17 cellular contexts compared by ENCODE assay signal in genomic region chr3:18085429-18085828, GRCh38.
DNase-seq lines count a peak whose midpoint lies in the region; ATAC-seq and TF ChIP-seq lines count a peak whose summit lies in the region.
"Had no signal": no experiment of that assay in that cellular context is flagged by ENCODE, and none has a peak within 500 bp of the region (broad histone marks: within the 10 kb centered on the region; RNA-seq: fewer than 3 reads in every experiment).

No MANE protein-coding gene starts in this region.

- H3K9me3 Mint-ChIP-seq in nephron progenitor cell = peaks cover 3% of the 10 kb centered on the region

- H3K4me3 ChIP-seq in DND-41 (ENCODE audit: low read depth in 1 of 2, low read length in 2 of 2) = no peak overlapping the region
- H3K4me3 ChIP-seq in Loucy (ENCODE audit: low read length, poor library complexity, severe bottlenecking) = no peak overlapping the region
- no peak overlapping the region for H3K4me3 ChIP-seq in PC-9
- H3K4me3 ChIP-seq: BLaER1 treated with 17β-estradiol and CSF1 and Interleukin-3, amounts not matched to agents 10 nM and 100 nM; GM12878; K562 had no signal

- H4K20me1 ChIP-seq in DND-41 (ENCODE audit: insufficient read depth, low read length) (no peaks in the 10 kb centered on the region), Loucy (ENCODE audit: insufficient read depth, low read length, poor library complexity, severe bottlenecking) (no peaks in the 10 kb centered on the region), PC-9 (ENCODE audit: insufficient read depth) (no peaks in the 10 kb centered on the region)
- H4K20me1 ChIP-seq: BLaER1 treated with 17β-estradiol and CSF1 and Interleukin-3, amounts not matched to agents 10 nM and 100 nM had no signal

- H3K27me3 Mint-ChIP-seq in nephron progenitor cell (ENCODE audit: low read depth, poor library complexity) = peaks cover 9% of the 10 kb centered on the region
- H3K27me3 Mint-ChIP-seq: CD4-positive, CD25-positive, alpha-beta regulatory T cell had no signal

- peak overlapping the region; percentile 26 for H3K4me3 Mint-ChIP-seq in nephron progenitor cell
- H3K4me3 Mint-ChIP-seq: CD4-positive, CD25-positive, alpha-beta regulatory T cell had no signal

- ATAC-seq in DND-41 (ENCODE audit: insufficient read depth, low read depth) = no peak
- no peak for ATAC-seq in GM21619 (IDR thresholded peaks at IDR 0.05; ENCODE audit: unreplicated experiment)
- ATAC-seq in GM18861 (IDR thresholded peaks at IDR 0.05; ENCODE audit: unreplicated experiment) = no peak
- ATAC-seq: GM12878, K562 had no signal

- H3K27ac ChIP-seq in DND-41 (ENCODE audit: low read length) (peak overlapping the region; percentile 76), PC-9 (no peak overlapping the region)
- H3K27ac ChIP-seq: 22Rv1; BLaER1 treated with 17β-estradiol and CSF1 and Interleukin-3, amounts not matched to agents 10 nM and 100 nM; HL-60 had no signal

- H3K4me1 ChIP-seq in DND-41 (ENCODE audit: insufficient read depth, low read length) (peaks cover 62% of the 10 kb centered on the region), Loucy (ENCODE audit: insufficient read depth, low read length, poor library complexity, severe bottlenecking) (peaks cover 73% of the 10 kb centered on the region), PC-9 (replicated peaks; ENCODE audit: insufficient read depth) (peaks cover 2% of the 10 kb centered on the region; the same call in 1 of the 2 replicates)

- DNase-seq in DND-41 = no peak
- no peak for DNase-seq in PC-9
- DNase-seq in nephron progenitor cell = no peak
- no peak for DNase-seq in NCI-H748 treated with DMSO at 0.1 percent for 48 hours (lab: John Stamatoyannopoulos, UW)
- DNase-seq in NCI-H1417 treated with DMSO at 0.1 percent for 48 hours (lab: John Stamatoyannopoulos, UW) = no peak
- DNase-seq: Calu3; CD4-positive, CD25-positive, alpha-beta regulatory T cell; DMS 273 treated with DMSO at 0.1 percent for 48 hours; HCEC 1CT had no signal

- H3K9ac ChIP-seq in DND-41 (ENCODE audit: low read depth, low read length) (peak overlapping the region; percentile 28), Loucy (ENCODE audit: low read depth, low read length, poor library complexity, severe bottlenecking) (peak overlapping the region; percentile 73)
- H3K9ac ChIP-seq: BLaER1 treated with 17β-estradiol and CSF1 and Interleukin-3, amounts not matched to agents 10 nM and 100 nM had no signal

- H3K9me3 ChIP-seq in DND-41 (ENCODE audit: insufficient read depth, low read length, severe bottlenecking) (no peaks in the 10 kb centered on the region), Loucy (ENCODE audit: insufficient read depth, low read depth, low read length) (no peaks in the 10 kb centered on the region), PC-9 (ENCODE audit: insufficient read depth, low read depth) (peaks cover 6% of the 10 kb centered on the region; the same call in 1 of the 2 replicates)

- H3K79me2 ChIP-seq in DND-41 (ENCODE audit: insufficient read depth, low read length) (no peaks in the 10 kb centered on the region), Loucy (ENCODE audit: insufficient read depth, low read length) (no peaks in the 10 kb centered on the region), PC-9 (ENCODE audit: low read depth) (no peaks in the 10 kb centered on the region)

- H3K27ac Mint-ChIP-seq in nephron progenitor cell = peak overlapping the region; percentile 6
- H3K27ac Mint-ChIP-seq: CD4-positive, CD25-positive, alpha-beta regulatory T cell had no signal

- CTCF ChIA-PET in PC-9 (lab: Charles Lee) = no interaction called here

- POLR2A ChIA-PET in PC-9 (lab: Charles Lee; ENCODE audit: unreplicated experiment) = interaction anchor here (0.6 kb wide), 1 partner anchor 196 kb away, joined by 7 read pairs; no protein-coding TSS in a partner anchor

- peaks cover 15% of the 10 kb centered on the region for H3K36me3 Mint-ChIP-seq in nephron progenitor cell (ENCODE audit: low read depth)
- H3K36me3 Mint-ChIP-seq: CD4-positive, CD25-positive, alpha-beta regulatory T cell had no signal

- TF ChIP-seq CTCF in DND-41 (IDR thresholded peaks at IDR 0.05; ENCODE audit: borderline replicate concordance, extremely low read depth, low read length, poor library complexity, severe bottlenecking) (no peak), Loucy (conservative IDR thresholded peaks at IDR 0.05; ENCODE audit: low read length) (no peak), PC-9 (conservative IDR thresholded peaks at IDR 0.05) (no peak), nephron progenitor cell (IDR thresholded peaks at IDR 0.05) (no peak)

- H3K4me1 Mint-ChIP-seq in nephron progenitor cell = peaks cover 34% of the 10 kb centered on the region

- H2AFZ ChIP-seq in DND-41 (ENCODE audit: low read depth, low read length) = peak overlapping the region; percentile 57
- H2AFZ ChIP-seq in Loucy (ENCODE audit: low read length) = peak overlapping the region; percentile 47; the same call in 1 of the 2 replicates
- H2AFZ ChIP-seq in PC-9 = 0 out of 2 replicates have a peak overlapping the region, but pooled peaks have one; percentile 18

- H3K9me2 ChIP-seq in Loucy (replicated peaks; ENCODE audit: low read depth, low read length) = no peaks in the 10 kb centered on the region
- no peaks in the 10 kb centered on the region for H3K9me2 ChIP-seq in PC-9 (ENCODE audit: insufficient read depth)

- BruUV-seq in PC-9 (replicated peaks; lab: Mats Ljungman, UMichigan) = no TSS peak

- H3K4me2 ChIP-seq in DND-41 (ENCODE audit: insufficient read depth, low read length) (0 out of 2 replicates have a peak overlapping the region, but pooled peaks have one; percentile 29), Loucy (ENCODE audit: low read depth, low read length, poor library complexity, severe bottlenecking) (peak overlapping the region; percentile 13), PC-9 (no peak overlapping the region)
- H3K4me2 ChIP-seq: BLaER1 treated with 17β-estradiol and CSF1 and Interleukin-3, amounts not matched to agents 10 nM and 100 nM had no signal

- no peaks in the 10 kb centered on the region for H3K27me3 ChIP-seq in DND-41 (ENCODE audit: insufficient read depth, low read length, poor library complexity)
- H3K27me3 ChIP-seq in Loucy (ENCODE audit: insufficient read depth, low read length, poor library complexity, severe bottlenecking) = no peaks in the 10 kb centered on the region
- no peaks in the 10 kb centered on the region for H3K27me3 ChIP-seq in PC-9 (ENCODE audit: insufficient read depth, low read depth)
- H3K27me3 ChIP-seq: BLaER1 treated with 17β-estradiol and CSF1 and Interleukin-3, amounts not matched to agents 10 nM and 100 nM had no signal

- H3F3A ChIP-seq in Loucy (ENCODE audit: low read depth) (peaks cover 16% of the 10 kb centered on the region), PC-9 (ENCODE audit: insufficient read depth, low read depth) (no peaks in the 10 kb centered on the region)

- intact Hi-C loops in PC-9 (cut with micrococcal nuclease; ENCODE audit: unreplicated experiment) = no loop called here

- no peaks in the 10 kb centered on the region for H3K36me3 ChIP-seq in DND-41 (ENCODE audit: insufficient read depth, low read length)
- no peaks in the 10 kb centered on the region for H3K36me3 ChIP-seq in Loucy (ENCODE audit: insufficient read depth, low read length)
- no peaks in the 10 kb centered on the region for H3K36me3 ChIP-seq in PC-9 (ENCODE audit: low read depth)
